In genomic region chr14:20345366-20345765, GRCh38 we compare ENCODE assay signal across 20 cellular contexts. TPM values are rescaled to one million over a fixed set of nuclear protein-coding genes. Genes with fewer than 3 reads are reported as not detected.
A peak's percentile ranks its signal among the peaks of the same experiment; 100 is the strongest.
DNase-seq lines count a peak whose midpoint lies in the region; ATAC-seq lines count a peak whose summit lies in the region.
"Had no signal": no experiment of that assay in that cellular context is flagged by ENCODE, and none has a peak within 500 bp of the region (broad histone marks: within the 10 kb centered on the region; RNA-seq: fewer than 3 reads in every experiment).

No MANE protein-coding gene starts in this region.

- H3K27ac Mint-ChIP-seq in activated naive CD4-positive, alpha-beta T cell treated with anti-CD3 and anti-CD28 coated beads, Interleukin-2, amount 50 U/mL, for 24 hours = peak overlapping the region; percentile 57
- H3K27ac Mint-ChIP-seq in activated naive CD4-positive, alpha-beta T cell treated with anti-CD3 and anti-CD28 coated beads, Interleukin-2, amount 50 U/mL, for 72 hours = peak overlapping the region in 1 of 2 donors; percentile 91
- peak overlapping the region; percentile 67 to 99 for H3K27ac Mint-ChIP-seq in effector memory CD8-positive, alpha-beta T cell
- peak overlapping the region; percentile 4 for H3K27ac Mint-ChIP-seq in stimulated activated effector memory CD8-positive, alpha-beta T cell treated with anti-CD3 and anti-CD28 coated beads, Interleukin-12 subunit alpha, Interleukin-12 subunit beta, amount 100 ng/mL, for 72 hours

- intact Hi-C loops in head of caudate nucleus (cut with DNase I) = no loop called here

- no peaks in the 10 kb centered on the region for H3K9me3 Mint-ChIP-seq in activated naive CD4-positive, alpha-beta T cell treated with anti-CD3 and anti-CD28 coated beads, Interleukin-2, amount 50 U/mL, for 24 hours
- H3K9me3 Mint-ChIP-seq in activated naive CD4-positive, alpha-beta T cell treated with anti-CD3 and anti-CD28 coated beads, Interleukin-2, amount 50 U/mL, for 72 hours = no peaks in the 10 kb centered on the region
- no peaks in the 10 kb centered on the region for H3K9me3 Mint-ChIP-seq in effector memory CD8-positive, alpha-beta T cell
- no peaks in the 10 kb centered on the region for H3K9me3 Mint-ChIP-seq in stimulated activated effector memory CD8-positive, alpha-beta T cell treated with anti-CD3 and anti-CD28 coated beads, Interleukin-12 subunit alpha, Interleukin-12 subunit beta, amount 100 ng/mL, for 72 hours

- H3K4me1 Mint-ChIP-seq in activated naive CD4-positive, alpha-beta T cell treated with anti-CD3 and anti-CD28 coated beads, Interleukin-2, amount 50 U/mL, for 24 hours = peaks cover 10% of the 10 kb centered on the region
- H3K4me1 Mint-ChIP-seq in effector memory CD8-positive, alpha-beta T cell (ENCODE audit: low read depth in 2 of 2) = peaks cover 9 to 17% of the 10 kb centered on the region in 2 donors
- H3K4me1 Mint-ChIP-seq in stimulated activated effector memory CD8-positive, alpha-beta T cell treated with anti-CD3 and anti-CD28 coated beads, Interleukin-12 subunit alpha, Interleukin-12 subunit beta, amount 100 ng/mL, for 72 hours = peaks cover 24% of the 10 kb centered on the region

- peaks cover 5% of the 10 kb centered on the region for H3K36me3 Mint-ChIP-seq in activated naive CD4-positive, alpha-beta T cell treated with anti-CD3 and anti-CD28 coated beads, Interleukin-2, amount 50 U/mL, for 24 hours
- H3K36me3 Mint-ChIP-seq in activated naive CD4-positive, alpha-beta T cell treated with anti-CD3 and anti-CD28 coated beads, Interleukin-2, amount 50 U/mL, for 72 hours = peaks cover 18 to 28% of the 10 kb centered on the region in 2 donors
- H3K36me3 Mint-ChIP-seq in effector memory CD8-positive, alpha-beta T cell (ENCODE audit: insufficient read depth) = peaks cover 29% of the 10 kb centered on the region
- peaks cover 76% of the 10 kb centered on the region for H3K36me3 Mint-ChIP-seq in stimulated activated effector memory CD8-positive, alpha-beta T cell treated with anti-CD3 and anti-CD28 coated beads, Interleukin-12 subunit alpha, Interleukin-12 subunit beta, amount 100 ng/mL, for 72 hours

- H3K36me3 ChIP-seq in SK-N-MC (ENCODE audit: insufficient read depth, low read length) = peaks cover 51% of the 10 kb centered on the region

- no peaks in the 10 kb centered on the region for H3K9me3 ChIP-seq in SK-N-MC (ENCODE audit: low read depth, low read length)
- H3K9me3 ChIP-seq: gastroesophageal sphincter, neutrophil, Peyer's patch, thoracic aorta had no signal

- no peak overlapping the region for H3K27ac ChIP-seq in SK-N-MC
- H3K27ac ChIP-seq: neutrophil, Peyer's patch, thoracic aorta had no signal

- H3K4me3 ChIP-seq in SK-N-MC = no peak overlapping the region
- H3K4me3 ChIP-seq: gastroesophageal sphincter, Peyer's patch, thoracic aorta had no signal

- H3K27me3 Mint-ChIP-seq in activated naive CD4-positive, alpha-beta T cell treated with anti-CD3 and anti-CD28 coated beads, Interleukin-2, amount 50 U/mL, for 24 hours = no peaks in the 10 kb centered on the region
- H3K27me3 Mint-ChIP-seq in effector memory CD8-positive, alpha-beta T cell = no peaks in the 10 kb centered on the region

- H3K4me3 Mint-ChIP-seq in activated naive CD4-positive, alpha-beta T cell treated with anti-CD3 and anti-CD28 coated beads, Interleukin-2, amount 50 U/mL, for 24 hours = no peak overlapping the region
- H3K4me3 Mint-ChIP-seq in effector memory CD8-positive, alpha-beta T cell = no peak overlapping the region
- H3K4me3 Mint-ChIP-seq in stimulated activated effector memory CD8-positive, alpha-beta T cell treated with anti-CD3 and anti-CD28 coated beads, Interleukin-12 subunit alpha, Interleukin-12 subunit beta, amount 100 ng/mL, for 72 hours = peak overlapping the region; percentile 89

- ATAC-seq in activated naive CD4-positive, alpha-beta T cell treated with anti-CD3 and anti-CD28 coated beads, Interleukin-2, amount 50 U/mL, for 72 hours = no peak
- ATAC-seq in effector memory CD8-positive, alpha-beta T cell (replicated peaks) = no peak
- ATAC-seq in stimulated activated effector memory CD8-positive, alpha-beta T cell treated with anti-CD3 and anti-CD28 coated beads, Interleukin-12 subunit alpha, Interleukin-12 subunit beta, amount 100 ng/mL, for 72 hours = no peak
- ATAC-seq: esophagus mucosa, gastroesophageal sphincter had no signal

- DNase-seq in activated naive CD4-positive, alpha-beta T cell treated with anti-CD3 and anti-CD28 coated beads, Interleukin-2, amount 50 U/mL, for 72 hours (ENCODE audit: low spot score in 2 of 2) = no peak
- DNase-seq in SK-N-MC (ENCODE audit: low read depth, low spot score) (no peak), NCI-H2171 (lab: John Stamatoyannopoulos, UW) (no peak), head of caudate nucleus (no peak)
- DNase-seq in effector memory CD8-positive, alpha-beta T cell = no peak
- DNase-seq in stimulated activated effector memory CD8-positive, alpha-beta T cell treated with anti-CD3 and anti-CD28 coated beads, Interleukin-12 subunit alpha, Interleukin-12 subunit beta, amount 100 ng/mL, for 72 hours (ENCODE audit: low spot score in 2 of 2) = no peak
- DNase-seq in activated effector memory CD4-positive, alpha-beta T cell treated with Interleukin-2 at 50 U/mL for 16 hours = no peak
- DNase-seq: amniotic stem cell; caudate nucleus; COR-L47; NCI-H2029; NK-92 treated with Interleukin-12 subunit alpha and Interleukin-12 subunit beta, amount 100 ng/mL, for 24 hours; Peyer's patch; stimulated activated CD4-positive, alpha-beta T cell treated with anti-CD3 and anti-CD28 coated beads, Interleukin-12 subunit alpha, Interleukin-12 subunit beta, amount 100 ng/mL, for 4 hours; T-helper 9 cell had no signal

- peak overlapping the region; percentile 37 for H3K9ac ChIP-seq in SK-N-MC (ENCODE audit: insufficient read length)

RNA-seq across cellular contexts. Expression of gene PARP2, which starts 1.9 kb away (rescaled TPM):
- total RNA-seq in activated naive CD4-positive, alpha-beta T cell treated with anti-CD3 and anti-CD28 coated beads, Interleukin-2, amount 50 U/mL, for 72 hours = 100 to 1,000 TPM in 1 of 2 donors, 10 to 100 TPM in 1; 45.9 to 121 TPM

RNA-seq across cellular contexts. Expression of gene CCNB1IP1, which starts 12.3 kb away (rescaled TPM):
- total RNA-seq in activated naive CD4-positive, alpha-beta T cell treated with anti-CD3 and anti-CD28 coated beads, Interleukin-2, amount 50 U/mL, for 72 hours = 100 to 1,000 TPM in 1 of 2 donors, 10 to 100 TPM in 1; 56.8 to 122 TPM

RNA-seq across cellular contexts. Expression of gene TTC5, which starts 39.6 kb away (rescaled TPM):
- 10 to 100 TPM in 1 of 2 donors, 1 to 10 TPM in 1; 5.7 to 21.6 TPM for total RNA-seq in activated naive CD4-positive, alpha-beta T cell treated with anti-CD3 and anti-CD28 coated beads, Interleukin-2, amount 50 U/mL, for 72 hours
